39 cellular contexts compared by ENCODE assay signal in genomic region chr1:119379117-119379516, GRCh38. TPM values are rescaled to one million over a fixed set of nuclear protein-coding genes. Genes with fewer than 3 reads are reported as not detected.
"Had no signal": no experiment of that assay in that cellular context is flagged by ENCODE, and none has a peak within 500 bp of the region (broad histone marks: within the 10 kb centered on the region; RNA-seq: fewer than 3 reads in every experiment).

No MANE protein-coding gene starts in this region.

- H3K36me3 Mint-ChIP-seq: activated CD8-positive, alpha-beta memory T cell treated with anti-CD3 and anti-CD28 coated beads, Interleukin-2, amount 10 ng/mL, durations not matched to agents 7 days and 5 days; activated naive CD4-positive, alpha-beta T cell treated with anti-CD3 and anti-CD28 coated beads, Interleukin-2, amount 50 U/mL, for 72 hours; activated naive CD8-positive, alpha-beta T cell treated with anti-CD3 and anti-CD28 coated beads for 36 hours; brain; WTC11 had no signal

- H3K4me1 Mint-ChIP-seq: activated CD4-positive, alpha-beta memory T cell treated with anti-CD3 and anti-CD28 coated beads, Interleukin-2, amount 10 ng/mL, durations not matched to agents 7 days and 5 days; activated CD4-positive, alpha-beta T cell treated with anti-CD3 and anti-CD28 coated beads, Interleukin-2, amount 10 ng/mL, durations not matched to agents 7 days and 5 days; activated CD8-positive, alpha-beta memory T cell treated with anti-CD3 and anti-CD28 coated beads, Interleukin-2, amount 10 ng/mL, durations not matched to agents 7 days and 5 days; brain; WTC11 had no signal

- H3K4me3 Mint-ChIP-seq: activated CD4-positive, alpha-beta memory T cell treated with anti-CD3 and anti-CD28 coated beads, Interleukin-2, amount 10 ng/mL, durations not matched to agents 7 days and 5 days; activated CD4-positive, alpha-beta T cell treated with anti-CD3 and anti-CD28 coated beads for 36 hours; activated CD4-positive, alpha-beta T cell treated with anti-CD3 and anti-CD28 coated beads, Interleukin-2, amount 10 ng/mL, durations not matched to agents 7 days and 5 days; activated CD8-positive, alpha-beta memory T cell treated with anti-CD3 and anti-CD28 coated beads, Interleukin-2, amount 10 ng/mL, durations not matched to agents 7 days and 5 days; activated CD8-positive, alpha-beta T cell treated with anti-CD3 and anti-CD28 coated beads, Interleukin-2, amount 10 ng/mL, durations not matched to agents 7 days and 5 days; activated naive CD4-positive, alpha-beta T cell treated with anti-CD3 and anti-CD28 coated beads for 36 hours; activated naive CD8-positive, alpha-beta T cell treated with anti-CD3 and anti-CD28 coated beads for 36 hours; activated T-cell treated with anti-CD3 and anti-CD28 coated beads, Interleukin-2, amount 50 U/mL, for 24 hours; brain; T-helper 1 cell treated with Interleukin-12 subunit alpha and Interleukin-12 subunit beta and Interleukin-4 antibody, amounts not matched to agents 30 μg/mL and 1 μg/mL, for 36 hours; T-helper 2 cell treated with Interferon-gamma antibody and Interleukin-4, amounts not matched to agents 5 μg/mL and 100 μg/mL, for 36 hours; WTC11 had no signal

- FAIRE-seq: TTC549 had no signal

- H3K9me3 Mint-ChIP-seq: activated CD4-positive, alpha-beta memory T cell treated with anti-CD3 and anti-CD28 coated beads, Interleukin-2, amount 10 ng/mL, durations not matched to agents 7 days and 5 days; activated CD4-positive, alpha-beta T cell treated with anti-CD3 and anti-CD28 coated beads, Interleukin-2, amount 10 ng/mL, durations not matched to agents 7 days and 5 days; activated naive CD4-positive, alpha-beta T cell treated with anti-CD3 and anti-CD28 coated beads for 36 hours; activated T-helper 2 cell treated with anti-CD3 and anti-CD28 coated beads, Interferon-gamma antibody, Interleukin-2, Interleukin-4, amounts not matched to agents 10 μg/mL and 5 μg/mL and 100 μg/mL, durations not matched to agents 14 hours and 24 hours and 36 hours; T-helper 1 cell treated with Interleukin-12 subunit alpha and Interleukin-12 subunit beta and Interleukin-4 antibody, amounts not matched to agents 30 μg/mL and 1 μg/mL, for 36 hours; T-helper 2 cell treated with Interferon-gamma antibody and Interleukin-4, amounts not matched to agents 5 μg/mL and 100 μg/mL, for 36 hours had no signal

- H3K27me3 ChIP-seq: adrenal gland, ascending aorta had no signal

- H3K4me3 ChIP-seq: adrenal gland, ascending aorta had no signal

- ATAC-seq: activated CD4-positive, alpha-beta T cell treated with anti-CD3 and anti-CD28 coated beads for 36 hours; activated CD4-positive, CD25-positive, alpha-beta regulatory T cell treated with anti-CD3 and anti-CD28 coated beads, Interleukin-2, amount 50 U/mL, for 24 hours; activated CD8-positive, alpha-beta memory T cell treated with anti-CD3 and anti-CD28 coated beads, Interleukin-2, amount 10 ng/mL, durations not matched to agents 7 days and 5 days; activated CD8-positive, alpha-beta T cell treated with anti-CD3 and anti-CD28 coated beads, Interleukin-2, amount 10 ng/mL, durations not matched to agents 7 days and 5 days; activated naive CD4-positive, alpha-beta T cell treated with anti-CD3 and anti-CD28 coated beads, Interleukin-2, amount 50 U/mL, for 72 hours; WTC11 had no signal

- DNase-seq: activated CD4-positive, alpha-beta memory T cell treated with anti-CD3 and anti-CD28 coated beads, Interleukin-2, amount 10 ng/mL, durations not matched to agents 7 days and 5 days; activated CD4-positive, alpha-beta T cell treated with anti-CD3 and anti-CD28 coated beads for 1 hour; activated CD4-positive, alpha-beta T cell treated with anti-CD3 and anti-CD28 coated beads for 36 hours; activated CD4-positive, alpha-beta T cell treated with anti-CD3 and anti-CD28 coated beads for 48 hours; activated CD4-positive, alpha-beta T cell treated with anti-CD3 and anti-CD28 coated beads, Interleukin-2, amount 10 ng/mL, durations not matched to agents 7 days and 5 days; activated CD4-positive, alpha-beta T cell treated with anti-CD3 and anti-CD28 coated beads, Interleukin-2, amount 50 U/mL, for 48 hours; activated CD4-positive, CD25-positive, alpha-beta regulatory T cell; activated CD8-positive, alpha-beta memory T cell treated with anti-CD3 and anti-CD28 coated beads for 24 hours; activated CD8-positive, alpha-beta memory T cell treated with anti-CD3 and anti-CD28 coated beads, Interleukin-2, amount 10 ng/mL, durations not matched to agents 7 days and 5 days; activated CD8-positive, alpha-beta memory T cell treated with anti-CD3 and anti-CD28 coated beads, Interleukin-2, amount 50 U/mL, for 48 hours; activated CD8-positive, alpha-beta T cell treated with anti-CD3 and anti-CD28 coated beads, Interleukin-2, amount 10 ng/mL, durations not matched to agents 7 days and 5 days; activated effector memory CD4-positive, alpha-beta T cell treated with Interleukin-2 at 50 U/mL for 16 hours; activated gamma-delta T cell; activated naive CD4-positive, alpha-beta T cell; activated naive CD4-positive, alpha-beta T cell treated with anti-CD3 and anti-CD28 coated beads for 36 hours; activated naive CD4-positive, alpha-beta T cell treated with anti-CD3 and anti-CD28 coated beads, Interleukin-2, amount 50 U/mL, for 16 hours; activated naive CD8-positive, alpha-beta T cell treated with anti-CD3 and anti-CD28 coated beads for 36 hours; activated T-cell treated with anti-CD3 and anti-CD28 coated beads, Interleukin-2, amount 50 U/mL, for 24 hours; activated T-cell treated with anti-CD3 and anti-CD28 coated beads, Interleukin-2, amount 50 U/mL, for 48 hours; adrenal gland; amygdala; anterior cingulate cortex; central memory CD4-positive, alpha-beta T cell; SW 1271; T-helper 1 cell; T-helper 2 cell; T-helper 9 cell; WERI-Rb-1 had no signal

- H3K36me3 ChIP-seq: adrenal gland, ascending aorta, WERI-Rb-1 had no signal

- H3K27me3 Mint-ChIP-seq: activated CD4-positive, alpha-beta memory T cell treated with anti-CD3 and anti-CD28 coated beads, Interleukin-2, amount 10 ng/mL, durations not matched to agents 7 days and 5 days; activated CD4-positive, alpha-beta T cell treated with anti-CD3 and anti-CD28 coated beads for 36 hours; activated CD4-positive, alpha-beta T cell treated with anti-CD3 and anti-CD28 coated beads, Interleukin-2, amount 10 ng/mL, durations not matched to agents 7 days and 5 days had no signal

- H3K27ac ChIP-seq: adrenal gland, ascending aorta, WERI-Rb-1 had no signal

- H3K4me1 ChIP-seq: ascending aorta had no signal

- H3K9me3 ChIP-seq: adrenal gland, ascending aorta had no signal

- H3K27ac Mint-ChIP-seq: activated CD4-positive, alpha-beta memory T cell treated with anti-CD3 and anti-CD28 coated beads, Interleukin-2, amount 10 ng/mL, durations not matched to agents 7 days and 5 days; activated CD4-positive, alpha-beta T cell treated with anti-CD3 and anti-CD28 coated beads for 36 hours; activated CD4-positive, alpha-beta T cell treated with anti-CD3 and anti-CD28 coated beads, Interleukin-2, amount 10 ng/mL, durations not matched to agents 7 days and 5 days; activated CD8-positive, alpha-beta memory T cell treated with anti-CD3 and anti-CD28 coated beads, Interleukin-2, amount 10 ng/mL, durations not matched to agents 7 days and 5 days; activated CD8-positive, alpha-beta T cell treated with anti-CD3 and anti-CD28 coated beads, Interleukin-2, amount 10 ng/mL, durations not matched to agents 7 days and 5 days; activated naive CD4-positive, alpha-beta T cell treated with anti-CD3 and anti-CD28 coated beads for 36 hours; activated naive CD4-positive, alpha-beta T cell treated with anti-CD3 and anti-CD28 coated beads, Interleukin-2, amount 50 U/mL, for 72 hours; activated naive CD8-positive, alpha-beta T cell treated with anti-CD3 and anti-CD28 coated beads for 36 hours; activated T-cell treated with anti-CD3 and anti-CD28 coated beads, Interleukin-2, amount 50 U/mL, for 24 hours; activated T-helper 2 cell treated with anti-CD3 and anti-CD28 coated beads, Interferon-gamma antibody, Interleukin-2, Interleukin-4, amounts not matched to agents 10 μg/mL and 5 μg/mL and 100 μg/mL, durations not matched to agents 14 hours and 24 hours and 36 hours; brain; T-helper 1 cell treated with Interleukin-12 subunit alpha and Interleukin-12 subunit beta and Interleukin-4 antibody, amounts not matched to agents 30 μg/mL and 1 μg/mL, for 36 hours; T-helper 2 cell treated with Interferon-gamma antibody and Interleukin-4, amounts not matched to agents 5 μg/mL and 100 μg/mL, for 36 hours; WTC11 had no signal

RNA-seq across cellular contexts. Expression of gene HAO2, which starts 10.5 kb away (rescaled TPM):
- total RNA-seq: activated CD4-positive, alpha-beta memory T cell treated with anti-CD3 and anti-CD28 coated beads, Interleukin-2, amount 10 ng/mL, durations not matched to agents 7 days and 5 days; activated CD4-positive, alpha-beta T cell treated with anti-CD3 and anti-CD28 coated beads for 36 hours; activated CD4-positive, alpha-beta T cell treated with anti-CD3 and anti-CD28 coated beads, Interleukin-2, amount 10 ng/mL, durations not matched to agents 7 days and 5 days; activated CD8-positive, alpha-beta memory T cell treated with anti-CD3 and anti-CD28 coated beads, Interleukin-2, amount 10 ng/mL, durations not matched to agents 7 days and 5 days; activated CD8-positive, alpha-beta T cell treated with anti-CD3 and anti-CD28 coated beads, Interleukin-2, amount 10 ng/mL, durations not matched to agents 7 days and 5 days; activated naive CD4-positive, alpha-beta T cell treated with anti-CD3 and anti-CD28 coated beads for 36 hours; activated naive CD4-positive, alpha-beta T cell treated with anti-CD3 and anti-CD28 coated beads, Interleukin-2, amount 50 U/mL, for 72 hours; activated naive CD8-positive, alpha-beta T cell treated with anti-CD3 and anti-CD28 coated beads for 36 hours; activated T-helper 2 cell treated with anti-CD3 and anti-CD28 coated beads, Interferon-gamma antibody, Interleukin-2, Interleukin-4, amounts not matched to agents 10 μg/mL and 5 μg/mL and 100 μg/mL, durations not matched to agents 14 hours and 24 hours and 36 hours; ascending aorta; cardiac septum; cerebellum had no signal

RNA-seq across cellular contexts. Expression of gene HSD3B2, which starts 35.8 kb away (rescaled TPM):
- total RNA-seq: activated CD4-positive, alpha-beta memory T cell treated with anti-CD3 and anti-CD28 coated beads, Interleukin-2, amount 10 ng/mL, durations not matched to agents 7 days and 5 days; activated CD4-positive, alpha-beta T cell treated with anti-CD3 and anti-CD28 coated beads for 36 hours; activated CD4-positive, alpha-beta T cell treated with anti-CD3 and anti-CD28 coated beads, Interleukin-2, amount 10 ng/mL, durations not matched to agents 7 days and 5 days; activated CD8-positive, alpha-beta memory T cell treated with anti-CD3 and anti-CD28 coated beads, Interleukin-2, amount 10 ng/mL, durations not matched to agents 7 days and 5 days; activated CD8-positive, alpha-beta T cell treated with anti-CD3 and anti-CD28 coated beads, Interleukin-2, amount 10 ng/mL, durations not matched to agents 7 days and 5 days; activated naive CD4-positive, alpha-beta T cell treated with anti-CD3 and anti-CD28 coated beads for 36 hours; activated naive CD4-positive, alpha-beta T cell treated with anti-CD3 and anti-CD28 coated beads, Interleukin-2, amount 50 U/mL, for 72 hours; activated naive CD8-positive, alpha-beta T cell treated with anti-CD3 and anti-CD28 coated beads for 36 hours; activated T-helper 2 cell treated with anti-CD3 and anti-CD28 coated beads, Interferon-gamma antibody, Interleukin-2, Interleukin-4, amounts not matched to agents 10 μg/mL and 5 μg/mL and 100 μg/mL, durations not matched to agents 14 hours and 24 hours and 36 hours; cardiac septum; cerebellum had no signal
